In genomic region chr16:23149267-23149992, GRCh38 we compare ENCODE assay signal across 8 cellular contexts. TPM values are rescaled to one million over a fixed set of nuclear protein-coding genes. Genes with fewer than 3 reads are reported as not detected.
DNase-seq lines count a peak whose midpoint lies in the region; ATAC-seq and TF ChIP-seq lines count a peak whose summit lies in the region.

Gene USP31, minus strand, starts transcription at chr16:23149452. Its CDS starts 182 bp downstream, at chr16:23149270.

- H3K36me3 Mint-ChIP-seq in immature natural killer cell = no peaks in the 10 kb centered on the region

- peaks cover 3 to 11% (median 11%) of the 10 kb centered on the region in 3 donors for H3K27me3 Mint-ChIP-seq in immature natural killer cell (ENCODE audit: low read depth in 3 of 3)

- no peaks in the 10 kb centered on the region for H3K27me3 ChIP-seq in smooth muscle cell (ENCODE audit: low read depth)

- H3K9me3 Mint-ChIP-seq in immature natural killer cell = no peaks in the 10 kb centered on the region

- no peaks in the 10 kb centered on the region for H3K36me3 ChIP-seq in smooth muscle cell (ENCODE audit: low read depth)

- TF ChIP-seq CTCF in AG09319 (IDR thresholded peaks at IDR 0.05; ENCODE audit: low read depth, low read length) = no peak
- TF ChIP-seq CTCF in smooth muscle cell (IDR thresholded peaks at IDR 0.05; ENCODE audit: borderline replicate concordance, insufficient read depth, poor library complexity, severe bottlenecking) = no peak

- H3K4me1 ChIP-seq in smooth muscle cell (ENCODE audit: low read depth) = peaks cover 12% of the 10 kb centered on the region

- H3K4me2 ChIP-seq in smooth muscle cell = peak within 1 kb of the TSS; percentile 93

- H3K79me2 ChIP-seq in smooth muscle cell (ENCODE audit: low read depth) = peaks cover 30% of the 10 kb centered on the region

- H3K27ac Mint-ChIP-seq in immature natural killer cell = peak within 1 kb of the TSS; percentile 69 to 94 (median 84)

- H3K4me3 Mint-ChIP-seq in immature natural killer cell = peak within 1 kb of the TSS; percentile 92 to 98 (median 94)

- peak within 1 kb of the TSS; percentile 85 for H2AFZ ChIP-seq in smooth muscle cell (ENCODE audit: low read depth)

- H3F3A ChIP-seq in smooth muscle cell (ENCODE audit: low read depth) = no peaks in the 10 kb centered on the region

- H3K4me3 ChIP-seq in smooth muscle cell = peak within 1 kb of the TSS; percentile 79

- peaks cover 33% of the 10 kb centered on the region for H4K20me1 ChIP-seq in smooth muscle cell (ENCODE audit: low read depth)

- peaks cover 22% of the 10 kb centered on the region in 2 donors for H3K4me1 Mint-ChIP-seq in immature natural killer cell

- H3K9ac ChIP-seq in smooth muscle cell (ENCODE audit: low read depth) = no peak within 1 kb of the TSS

- no peak within 1 kb of the TSS for H3K27ac ChIP-seq in smooth muscle cell (ENCODE audit: low read depth)

- H3K9me3 ChIP-seq in smooth muscle cell (replicated peaks; ENCODE audit: low read depth) = no peaks in the 10 kb centered on the region

- peak; percentile 85 for DNase-seq in AG09319 (ENCODE audit: extremely low read depth, low read depth)
- peak; percentile 98 for DNase-seq in NCI-H345 (lab: John Stamatoyannopoulos, UW)
- peak; percentile 80 to 86 (median 82) for DNase-seq in activated CD4-positive, CD25-positive, alpha-beta regulatory T cell (lab: John Stamatoyannopoulos, UW)
- peak; percentile 84 for DNase-seq in central memory CD4-positive, alpha-beta T cell
- DNase-seq in immature natural killer cell = peak; percentile 86 to 88 (median 87)
- DNase-seq in smooth muscle cell (lab: John Stamatoyannopoulos, UW; ENCODE audit: unreplicated experiment) = peak; percentile 82

- WGBS in smooth muscle cell (ENCODE audit: low lambda C conversion rate) = 2% methylated on average over 44 of the region's 75 CpGs

- ATAC-seq in GM19043 (IDR thresholded peaks at IDR 0.05; ENCODE audit: low read depth, unreplicated experiment) = peak; percentile 98
- peak; percentile 92 for ATAC-seq in HG03342 (IDR thresholded peaks at IDR 0.05; ENCODE audit: unreplicated experiment)

RNA-seq across cellular contexts. Expression of gene USP31, which starts in this region (rescaled TPM):
- polyA plus RNA-seq in immature natural killer cell (under 1 TPM; 0.31 to 0.53 (median 0.49) TPM), smooth muscle cell (2.7 and 4.9 TPM in 2 replicates)
- 5.7 and 5.8 TPM in 2 replicates for total RNA-seq in smooth muscle cell

Comparison
In these comparisons a context has a peak if more than half of its experiments do, and no peak if none do; other contexts are left out.
1. Peak in DNase-seq in immature natural killer cell; RNA of the gene not detected or under 1 TPM.